Comparison of ENCODE assay signal across 19 cellular contexts in the genomic region with DNA sequence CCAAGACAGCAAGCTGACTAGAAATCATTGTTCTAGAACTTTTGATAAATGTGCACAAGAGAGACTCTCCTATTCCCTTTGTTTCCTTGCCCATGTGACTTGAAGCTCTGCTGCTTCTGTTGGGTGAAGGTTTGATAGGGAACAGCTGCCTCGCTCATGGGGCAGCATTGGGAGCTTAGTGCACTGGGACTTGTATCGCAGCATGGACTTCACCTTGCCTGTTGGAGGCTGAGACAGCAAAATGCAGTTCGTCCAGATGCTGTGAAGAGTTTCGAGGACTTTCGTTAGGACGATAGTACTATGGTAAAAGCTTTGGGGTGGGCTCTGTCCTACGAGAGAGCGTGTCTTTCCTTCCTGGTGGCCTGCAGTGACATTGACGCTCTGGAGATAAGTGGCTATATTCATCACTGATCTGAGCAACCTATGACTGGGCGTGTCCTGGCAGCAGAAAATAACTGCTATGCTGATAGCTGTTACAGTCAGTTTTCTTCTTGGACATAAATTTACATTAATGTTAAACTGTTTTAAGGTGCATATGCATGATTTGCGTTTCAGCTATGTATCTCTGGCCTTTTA.
"Had no signal": no experiment of that assay in that cellular context is flagged by ENCODE, and none has a peak within 500 bp of the region (broad histone marks: within the 10 kb centered on the region; RNA-seq: fewer than 3 reads in every experiment).

No MANE protein-coding gene starts in this region.

- H3K9me3 Mint-ChIP-seq: activated naive CD4-positive, alpha-beta T cell treated with anti-CD3 and anti-CD28 coated beads, Interleukin-2, amount 10 ng/mL, durations not matched to agents 7 days and 5 days; activated T-helper 1 cell treated with anti-CD3 and anti-CD28 coated beads, Interleukin-12 subunit alpha, Interleukin-12 subunit beta, Interleukin-2, Interleukin-4 antibody, amounts not matched to agents 30 ng/mL and 10 ng/mL and 1 ng/mL, durations not matched to agents 14 hours and 24 hours and 36 hours; effector memory CD8-positive, alpha-beta T cell; natural killer cell; stimulated activated naive CD8-positive, alpha-beta T cell treated with anti-CD3 and anti-CD28 coated beads, Interleukin-15, amount 100 ng/mL, for 72 hours; WTC11 had no signal

- H3K36me3 ChIP-seq: gastrocnemius medialis, thoracic aorta, vagina had no signal

- H3K36me3 Mint-ChIP-seq: activated naive CD4-positive, alpha-beta T cell treated with anti-CD3 and anti-CD28 coated beads, Interleukin-2, amount 10 ng/mL, durations not matched to agents 7 days and 5 days; natural killer cell; WTC11 had no signal

- H3K4me3 ChIP-seq: gastrocnemius medialis, hepatocyte, thoracic aorta, vagina had no signal

- H3K4me2 ChIP-seq: hepatocyte had no signal

- H3K27me3 Mint-ChIP-seq: effector memory CD8-positive, alpha-beta T cell; stimulated activated naive CD8-positive, alpha-beta T cell treated with anti-CD3 and anti-CD28 coated beads, Interleukin-15, amount 100 ng/mL, for 72 hours had no signal

- H2AFZ ChIP-seq: hepatocyte had no signal

- H3K27ac Mint-ChIP-seq: activated CD8-positive, alpha-beta T cell treated with anti-CD3 and anti-CD28 coated beads, Interleukin-2, amount 10 ng/mL, durations not matched to agents 7 days and 5 days; activated naive CD4-positive, alpha-beta T cell treated with anti-CD3 and anti-CD28 coated beads, Interleukin-2, amount 10 ng/mL, durations not matched to agents 7 days and 5 days; activated T-helper 1 cell treated with anti-CD3 and anti-CD28 coated beads, Interleukin-12 subunit alpha, Interleukin-12 subunit beta, Interleukin-2, Interleukin-4 antibody, amounts not matched to agents 30 ng/mL and 10 ng/mL and 1 ng/mL, durations not matched to agents 14 hours and 24 hours and 36 hours; effector memory CD8-positive, alpha-beta T cell; natural killer cell; WTC11 had no signal

- H3K4me3 Mint-ChIP-seq: activated CD8-positive, alpha-beta T cell treated with anti-CD3 and anti-CD28 coated beads, Interleukin-2, amount 10 ng/mL, durations not matched to agents 7 days and 5 days; activated naive CD4-positive, alpha-beta T cell treated with anti-CD3 and anti-CD28 coated beads, Interleukin-2, amount 10 ng/mL, durations not matched to agents 7 days and 5 days; activated T-helper 1 cell treated with anti-CD3 and anti-CD28 coated beads, Interleukin-12 subunit alpha, Interleukin-12 subunit beta, Interleukin-2, Interleukin-4 antibody, amounts not matched to agents 30 ng/mL and 10 ng/mL and 1 ng/mL, durations not matched to agents 14 hours and 24 hours and 36 hours; effector memory CD8-positive, alpha-beta T cell; natural killer cell; stimulated activated naive CD8-positive, alpha-beta T cell treated with anti-CD3 and anti-CD28 coated beads, Interleukin-15, amount 100 ng/mL, for 72 hours; WTC11 had no signal

- DNase-seq: activated CD4-positive, alpha-beta T cell treated with anti-CD3 and anti-CD28 coated beads for 48 hours; activated CD8-positive, alpha-beta memory T cell treated with anti-CD3 and anti-CD28 coated beads, Interleukin-2, amount 50 U/mL, for 48 hours; activated CD8-positive, alpha-beta T cell treated with anti-CD3 and anti-CD28 coated beads, Interleukin-2, amount 10 ng/mL, durations not matched to agents 7 days and 5 days; activated naive CD4-positive, alpha-beta T cell treated with anti-CD3 and anti-CD28 coated beads, Interleukin-2, amount 10 ng/mL, durations not matched to agents 7 days and 5 days; central memory CD4-positive, alpha-beta T cell; cortex of kidney; effector memory CD8-positive, alpha-beta T cell; gastrocnemius medialis; natural killer cell; nucleus accumbens; stimulated activated CD4-positive, alpha-beta T cell treated with anti-CD3 and anti-CD28 coated beads, Interleukin-15, amount 100 ng/mL, for 24 hours; stimulated activated CD4-positive, alpha-beta T cell treated with anti-CD3 and anti-CD28 coated beads, Interleukin-4, amount 100 ng/mL, for 24 hours; stimulated activated naive CD8-positive, alpha-beta T cell treated with anti-CD3 and anti-CD28 coated beads, Interleukin-15, amount 100 ng/mL, for 72 hours had no signal

- H3K4me1 Mint-ChIP-seq: activated naive CD4-positive, alpha-beta T cell treated with anti-CD3 and anti-CD28 coated beads, Interleukin-2, amount 10 ng/mL, durations not matched to agents 7 days and 5 days had no signal

- H3K27me3 ChIP-seq: gastrocnemius medialis, hepatocyte, vagina had no signal

- H3K9me3 ChIP-seq: gastrocnemius medialis, thoracic aorta, vagina had no signal

- H3K27ac ChIP-seq: epithelial cell of prostate, gastrocnemius medialis, hepatocyte, thoracic aorta, vagina had no signal

- ATAC-seq: activated CD8-positive, alpha-beta T cell treated with anti-CD3 and anti-CD28 coated beads, Interleukin-2, amount 10 ng/mL, durations not matched to agents 7 days and 5 days; effector memory CD8-positive, alpha-beta T cell; natural killer cell; WTC11 had no signal
